Comparison of ENCODE assay signal across 7 cellular contexts in genomic region chrX:1393871-1394615, GRCh38. TPM values are rescaled to one million over a fixed set of nuclear protein-coding genes. Genes with fewer than 3 reads are reported as not detected.
DNase-seq lines count a peak whose midpoint lies in the region; ATAC-seq and TF ChIP-seq lines count a peak whose summit lies in the region.

No MANE protein-coding gene starts in this region.

- H3K56ac ChIP-seq in H9 (ENCODE audit: insufficient read length, low read depth, low read length) = no peak overlapping the region

- no peak overlapping the region for H2BK5ac ChIP-seq in H9 (ENCODE audit: insufficient read length, low read length)

- no peak for TF ChIP-seq POLR2A in gastroesophageal sphincter (IDR thresholded peaks at IDR 0.05)
- no peak for TF ChIP-seq POLR2A in erythroblast (IDR thresholded peaks at IDR 0.05; ENCODE audit: low read length)

- TF ChIP-seq EP300 in gastroesophageal sphincter (IDR thresholded peaks at IDR 0.05) = no peak

- intact Hi-C loops in activated B cell treated with CpG ODN at 0.5 μM for 24 hours (cut with micrococcal nuclease) = loop anchor here (2.0 to 5.0 kb wide), 4 partner anchors 187 to 1298 kb away; partner anchors contain the start of genes CD99 and GTPBP6

- 100% methylated on average over 1 of the region's 16 CpGs for WGBS in H9 (ENCODE audit: extremely low coverage, insufficient read length, low lambda C conversion rate)
- whole genome bisulfite sequencing in gastroesophageal sphincter (ENCODE audit: low coverage in 1 of 2), 2 donors = 51 to 63% methylated on average over 12 to 16 of the region's 16 CpGs

- H3K4ac ChIP-seq in H9 (ENCODE audit: low read depth, low read length) = no peak overlapping the region

- H3K27me3 ChIP-seq in H9 (ENCODE audit: insufficient read depth, low read length) = no peaks in the 10 kb centered on the region
- H3K27me3 ChIP-seq in gastroesophageal sphincter = no peaks in the 10 kb centered on the region

- H3K9ac ChIP-seq in H9 (ENCODE audit: extremely low read depth, insufficient read length, low read length) = no peak overlapping the region

- no peak overlapping the region for H2BK120ac ChIP-seq in H9 (ENCODE audit: low read depth, low read length, poor library complexity, severe bottlenecking)

- H3K4me3 Mint-ChIP-seq in H9 = peak overlapping the region; percentile 92 to 95
- peak overlapping the region; percentile 93 for H3K4me3 Mint-ChIP-seq in activated B cell treated with CpG ODN at 0.5 μM for 24 hours

- no peak overlapping the region for H4K8ac ChIP-seq in H9 (replicated peaks; ENCODE audit: insufficient read length, low read depth, low read length)

- no peaks in the 10 kb centered on the region for H3K4me1 ChIP-seq in H9 (ENCODE audit: insufficient read depth, low read length)
- peaks cover 3 to 47% (median 29%) of the 10 kb centered on the region in 3 donors for H3K4me1 ChIP-seq in gastroesophageal sphincter

- peaks cover 0 to 42% of the 10 kb centered on the region in 2 donors for H3K36me3 ChIP-seq in gastroesophageal sphincter

- H3K4me1 Mint-ChIP-seq in H9 = peaks cover 22 to 43% of the 10 kb centered on the region in 2 experiments
- peaks cover 32% of the 10 kb centered on the region for H3K4me1 Mint-ChIP-seq in activated B cell treated with CpG ODN at 0.5 μM for 24 hours

- ATAC-seq in activated B cell treated with CpG ODN at 0.5 μM for 24 hours (ENCODE audit: low read depth) (no peak), gastroesophageal sphincter (no peak)

- H4K20me1 ChIP-seq in H9 (ENCODE audit: control insufficient read depth, insufficient read depth, insufficient read length) = peaks cover 2% of the 10 kb centered on the region

- DNase-seq in H9 = no peak
- no peak for DNase-seq in activated B cell treated with CpG ODN at 0.5 μM for 24 hours
- peak; percentile 20 for DNase-seq in stimulated activated CD8-positive, alpha-beta memory T cell treated with anti-CD3 and anti-CD28 coated beads, Interleukin-4, amount 100 ng/mL, for 48 hours
- DNase-seq in NOMO-1 (lab: John Stamatoyannopoulos, UW; ENCODE audit: unreplicated experiment in 2 of 2) = no peak
- no peak for DNase-seq in GOT3 (lab: John Stamatoyannopoulos, UW)
- DNase-seq in erythroblast (lab: John Stamatoyannopoulos, UW) = no peak

- peaks cover 38 to 59% (median 49%) of the 10 kb centered on the region in 3 experiments for H3K36me3 Mint-ChIP-seq in H9 (ENCODE audit: insufficient read depth in 1 of 3, low read depth in 3 of 3)
- H3K36me3 Mint-ChIP-seq in activated B cell treated with CpG ODN at 0.5 μM for 24 hours (ENCODE audit: low read depth) = peaks cover 48% of the 10 kb centered on the region

- H3K9me3 Mint-ChIP-seq in H9 (peaks cover 3 to 4% of the 10 kb centered on the region in 2 experiments; a peak in 3 of 5 replicates), activated B cell treated with CpG ODN at 0.5 μM for 24 hours (no peaks in the 10 kb centered on the region)

- H3K4me3 ChIP-seq in gastroesophageal sphincter = no peak overlapping the region

- H4K5ac ChIP-seq in H9 (ENCODE audit: insufficient read length, low read depth, low read length) = no peak overlapping the region

- no peak overlapping the region for H3K27ac ChIP-seq in H9 (ENCODE audit: insufficient read length, low read depth, low read length)
- peak overlapping the region in 3 of 4 donors; percentile 26 to 99 (median 40) for H3K27ac ChIP-seq in gastroesophageal sphincter

- no peak for TF ChIP-seq CTCF in H9 (conservative IDR thresholded peaks at IDR 0.05)
- TF ChIP-seq CTCF in activated B cell treated with CpG ODN at 0.5 μM for 24 hours (IDR thresholded peaks at IDR 0.05) = no peak
- no peak for TF ChIP-seq CTCF in gastroesophageal sphincter (IDR thresholded peaks at IDR 0.05)

- CTCF ChIA-PET in activated B cell treated with CpG ODN at 0.5 μM for 24 hours (lab: Charles Lee) = no interaction called here

- H3K18ac ChIP-seq in H9 (ENCODE audit: insufficient read length, low read depth, low read length) = no peak overlapping the region

- H2AFZ ChIP-seq in H9 (ENCODE audit: low read length) = no peak overlapping the region

- no peaks in the 10 kb centered on the region; the same call in 1 of the 2 replicates for H3K27me3 Mint-ChIP-seq in H9 (ENCODE audit: low read depth)
- no peaks in the 10 kb centered on the region for H3K27me3 Mint-ChIP-seq in activated B cell treated with CpG ODN at 0.5 μM for 24 hours

- H3K9me3 ChIP-seq in H9 (ENCODE audit: control insufficient read depth, low read depth, low read length) = no peaks in the 10 kb centered on the region
- H3K9me3 ChIP-seq in gastroesophageal sphincter = no peaks in the 10 kb centered on the region

- H3K23me2 ChIP-seq in H9 (ENCODE audit: insufficient read length, low read depth, low read length, poor library complexity, severe bottlenecking) = peaks cover 8% of the 10 kb centered on the region

- H3T11ph ChIP-seq in H9 (ENCODE audit: low read length) = no peak overlapping the region

- peaks cover 17% of the 10 kb centered on the region for H3K79me1 ChIP-seq in H9 (ENCODE audit: insufficient read depth, low read depth, low read length, poor library complexity, severe bottlenecking)

- H4K91ac ChIP-seq in H9 (ENCODE audit: insufficient read length, low read depth, low read length) = no peak overlapping the region

- H3K27ac Mint-ChIP-seq in H9 (peak overlapping the region; percentile 68 to 90 (median 81)), activated B cell treated with CpG ODN at 0.5 μM for 24 hours (peak overlapping the region; percentile 37)

- H2BK20ac ChIP-seq in H9 (ENCODE audit: low read depth, low read length, poor library complexity, severe bottlenecking) = no peak overlapping the region

- no peak overlapping the region for H3K14ac ChIP-seq in H9 (ENCODE audit: insufficient read depth, low read length)

- H2BK12ac ChIP-seq in H9 (ENCODE audit: insufficient read length, low read depth, low read length) = no peak overlapping the region

- H3K79me2 ChIP-seq in H9 (ENCODE audit: insufficient read depth, low read length) = peaks cover 23% of the 10 kb centered on the region; the same call in 1 of the 2 replicates

- peak overlapping the region; percentile 91 for H3K4me2 ChIP-seq in H9 (ENCODE audit: insufficient read depth, insufficient read length, low read length)

- H2BK15ac ChIP-seq in H9 (ENCODE audit: low read depth, low read length) = no peak overlapping the region

- POLR2A ChIA-PET in activated B cell treated with CpG ODN at 0.5 μM for 24 hours (lab: Charles Lee) = no interaction called here

- H2AK5ac ChIP-seq in H9 (ENCODE audit: insufficient read length, low read length) = no peak overlapping the region

- H3K23ac ChIP-seq in H9 (ENCODE audit: insufficient read length, low read depth, low read length) = no peak overlapping the region

RNA-seq across cellular contexts. Expression of gene SLC25A6, which starts 2.1 kb away (rescaled TPM):
- total RNA-seq in H9 (2021) = 553 and 558 TPM in 2 replicates
- 436 and 472 TPM in 2 replicates for total RNA-seq in activated B cell treated with CpG ODN at 0.5 μM for 24 hours
- 100 to 1,000 TPM; 204 to 408 (median 268) TPM for total RNA-seq in gastroesophageal sphincter

RNA-seq across cellular contexts. Expression of gene IL3RA, which starts 57.5 kb away (rescaled TPM):
- total RNA-seq in H9 (2021) (0.24 TPM in 1 of 2 replicates, not detected in the other), activated B cell treated with CpG ODN at 0.5 μM for 24 hours (0.53 and 0.66 TPM in 2 replicates), gastroesophageal sphincter (10 to 100 TPM in 1 of 4 donors, 1 to 10 TPM in 3; 3.6 to 10.2 (median 6.7) TPM)

RNA-seq across cellular contexts. Expression of gene ASMTL, which starts 58.7 kb away (rescaled TPM):
- total RNA-seq in H9 (2021) = 59.8 and 64.2 TPM in 2 replicates
- 49.2 and 52.1 TPM in 2 replicates for total RNA-seq in activated B cell treated with CpG ODN at 0.5 μM for 24 hours
- 10 to 100 TPM; 29.7 to 35.1 (median 32.5) TPM for total RNA-seq in gastroesophageal sphincter
